ENCODE assay signal across 21 cellular contexts in the genomic region with DNA sequence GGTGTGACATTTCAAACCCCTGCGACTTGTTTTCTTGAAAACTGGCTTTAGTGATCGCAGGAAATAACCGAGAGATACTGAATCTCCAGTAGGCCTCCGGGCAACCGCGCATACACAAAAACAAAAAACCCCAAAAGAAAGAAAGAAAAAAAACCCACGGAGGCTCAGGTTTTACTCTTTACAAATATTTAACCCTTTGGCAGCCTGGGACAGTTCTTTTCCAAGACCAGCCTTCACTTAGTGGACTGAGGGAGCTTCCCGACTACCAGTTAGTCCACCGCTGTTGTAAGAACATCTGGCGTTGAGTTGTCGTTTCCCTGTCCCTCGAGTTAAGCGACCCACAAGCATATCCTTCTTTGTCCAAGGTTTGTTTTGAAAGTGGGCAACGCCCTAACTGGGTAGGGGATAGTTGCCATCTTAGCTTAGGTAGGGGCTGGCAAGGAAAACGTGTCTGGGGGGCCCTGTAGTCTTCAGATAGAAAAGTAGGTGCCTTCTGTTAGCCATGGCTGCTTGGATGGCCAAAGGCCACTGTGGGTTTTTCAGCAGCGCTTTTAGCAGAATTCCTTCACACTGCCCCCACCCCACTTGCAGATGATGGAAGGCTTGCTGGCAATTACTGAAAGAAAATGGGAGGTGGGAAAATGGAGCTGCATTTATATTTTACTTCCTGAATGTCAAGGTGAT. TPM values are rescaled to one million over a fixed set of nuclear protein-coding genes. Genes with fewer than 3 reads are reported as not detected.
A peak's percentile ranks its signal among the peaks of the same experiment; 100 is the strongest.
DNase-seq lines count a peak whose midpoint lies in the region; ATAC-seq, FAIRE-seq and TF ChIP-seq lines count a peak whose summit lies in the region.
"Had no signal": no experiment of that assay in that cellular context is flagged by ENCODE, and none has a peak within 500 bp of the region (broad histone marks: within the 10 kb centered on the region; RNA-seq: fewer than 3 reads in every experiment).

No MANE protein-coding gene starts in this region.

- H3K4me3 Mint-ChIP-seq in neural crest cell, result peak overlapping the region; percentile 35
- H3K4me3 Mint-ChIP-seq: activated CD4-positive, alpha-beta T cell treated with anti-CD3 and anti-CD28 coated beads, Interleukin-2, amount 10 ng/mL, durations not matched to agents 24 days and 14 days had no signal

- no peaks in the 10 kb centered on the region for H4K20me1 ChIP-seq in endothelial cell of umbilical vein (replicated peaks; ENCODE audit: control insufficient read depth, extremely low read depth, insufficient read depth, low read length)

- CTCF ChIA-PET in endothelial cell of umbilical vein (lab: Charles Lee), result interaction anchor here (1.2 kb wide), 1 partner anchor 7 kb away, joined by 4 read pairs; the partner anchor contains the start of gene ISL2

- peaks cover 31% of the 10 kb centered on the region for H3K4me1 Mint-ChIP-seq in neural crest cell

- peaks cover 3% of the 10 kb centered on the region for H3K36me3 ChIP-seq in left ventricle myocardium inferior
- no peaks in the 10 kb centered on the region for H3K36me3 ChIP-seq in right atrium auricular region
- H3K36me3 ChIP-seq in endothelial cell of umbilical vein (ENCODE audit: control insufficient read depth in 2 of 2, extremely low read depth in 1 of 2, insufficient read depth in 2 of 2, low read length in 2 of 2), result no peaks in the 10 kb centered on the region
- peaks cover 3% of the 10 kb centered on the region for H3K36me3 ChIP-seq in MG63
- H3K36me3 ChIP-seq: esophagus squamous epithelium, left lung had no signal

- H3K4me1 ChIP-seq in left ventricle myocardium inferior (peaks cover 64% of the 10 kb centered on the region), right atrium auricular region (peaks cover 0 to 59% of the 10 kb centered on the region in 2 donors), endothelial cell of umbilical vein (ENCODE audit: control insufficient read depth, extremely low read depth, insufficient read depth, low read length) (peaks cover 19% of the 10 kb centered on the region)

- no peaks in the 10 kb centered on the region for H3K9me3 ChIP-seq in left ventricle myocardium inferior (replicated peaks)
- H3K9me3 ChIP-seq in right atrium auricular region, result no peaks in the 10 kb centered on the region
- H3K9me3 ChIP-seq in endothelial cell of umbilical vein (replicated peaks; ENCODE audit: control insufficient read depth, insufficient read depth, low read length), result no peaks in the 10 kb centered on the region
- H3K9me3 ChIP-seq in MG63, result no peaks in the 10 kb centered on the region
- H3K9me3 ChIP-seq: esophagus squamous epithelium, left lung had no signal

- no TSS peak for BruUV-seq in endothelial cell of umbilical vein (replicated peaks; lab: Mats Ljungman, UMichigan)

- H3K27me3 ChIP-seq in left ventricle myocardium inferior (ENCODE audit: low read depth) (peaks cover 100% of the 10 kb centered on the region), right atrium auricular region (peaks cover 66 to 88% of the 10 kb centered on the region in 2 donors), endothelial cell of umbilical vein (ENCODE audit: control insufficient read depth in 2 of 2, insufficient read depth in 2 of 2, low read length in 2 of 2) (peaks cover 85 to 99% of the 10 kb centered on the region in 2 experiments), MG63 (no peaks in the 10 kb centered on the region)

- H3K4me2 ChIP-seq in endothelial cell of umbilical vein (ENCODE audit: insufficient read depth, low read length), result no peak overlapping the region

- dilution Hi-C loops in endothelial cell of umbilical vein (cut with MboI; ENCODE audit: extremely low pct_ligation_motif_present, low sequenced_read_pairs), result no loop called here

- no peaks in the 10 kb centered on the region for H3K79me2 ChIP-seq in endothelial cell of umbilical vein (ENCODE audit: control insufficient read depth, insufficient read depth, low read length)

- H3K4me3 ChIP-seq in left ventricle myocardium inferior (peak overlapping the region; percentile 61), right atrium auricular region (no peak overlapping the region), endothelial cell of umbilical vein (replicated peaks in 1 of 3; ENCODE audit: insufficient read depth in 1 of 3, low read depth in 1 of 3, low read length in 3 of 3) (no peak overlapping the region), MG63 (no peak overlapping the region)

- intact Hi-C loops in left ventricle myocardium inferior (cut with micrococcal nuclease), result no loop called here
- intact Hi-C loops in endothelial cell of umbilical vein (cut with micrococcal nuclease), result loop anchor here (10.0 kb wide), 1 partner anchor 521 kb away; no protein-coding TSS in a partner anchor

- H3K27ac ChIP-seq in left ventricle myocardium inferior (replicated peaks) (no peak overlapping the region), right atrium auricular region (no peak overlapping the region), endothelial cell of umbilical vein (ENCODE audit: insufficient read depth, low read depth, low read length) (no peak overlapping the region)
- H3K27ac ChIP-seq: C4-2B, esophagus squamous epithelium, left lung had no signal

- H3K36me3 Mint-ChIP-seq in neural crest cell (ENCODE audit: low read depth), result peaks cover 10% of the 10 kb centered on the region

- H3K27ac Mint-ChIP-seq in neural crest cell (ENCODE audit: unreplicated experiment), result no peak overlapping the region
- H3K27ac Mint-ChIP-seq: activated CD4-positive, alpha-beta T cell treated with anti-CD3 and anti-CD28 coated beads, Interleukin-2, amount 10 ng/mL, durations not matched to agents 24 days and 14 days had no signal

- TF ChIP-seq CTCF in left ventricle myocardium inferior (IDR thresholded peaks at IDR 0.05; ENCODE audit: borderline replicate concordance) (no peak), right atrium auricular region (IDR thresholded peaks at IDR 0.05) (no peak), endothelial cell of umbilical vein (IDR thresholded peaks at IDR 0.05; ENCODE audit: extremely low read depth in 1 of 2, insufficient read depth in 1 of 2, low read depth in 1 of 2, low read length in 2 of 2) (no peak), neural crest cell (conservative IDR thresholded peaks at IDR 0.05) (no peak)

- POLR2A ChIA-PET in endothelial cell of umbilical vein (lab: Charles Lee), result no interaction called here

- H3K9me3 Mint-ChIP-seq in neural crest cell, result no peaks in the 10 kb centered on the region
- H3K9me3 Mint-ChIP-seq: activated CD4-positive, alpha-beta T cell treated with anti-CD3 and anti-CD28 coated beads, Interleukin-2, amount 10 ng/mL, durations not matched to agents 24 days and 14 days had no signal

- no peak overlapping the region for H2AFZ ChIP-seq in endothelial cell of umbilical vein (ENCODE audit: low read depth, low read length)

- DNase-seq in left ventricle myocardium inferior (no peak), right atrium auricular region (ENCODE audit: low spot score) (no peak), endothelial cell of umbilical vein (ENCODE audit: low read depth, low spot score) (no peak), neural crest cell (ENCODE audit: low read depth, low spot score) (no peak), MG63 (no peak), GM03348 (ENCODE audit: low spot score) (no peak), HTR-8/SVneo (ENCODE audit: insufficient read length, low spot score) (no peak)
- DNase-seq: activated CD8-positive, alpha-beta memory T cell treated with anti-CD3 and anti-CD28 coated beads, Interleukin-2, amount 50 U/mL, for 48 hours; activated gamma-delta T cell; anterior cingulate cortex; central memory CD4-positive, alpha-beta T cell; esophagus squamous epithelium; NCI-H748 treated with DMSO at 0.1 percent for 48 hours; stimulated activated CD4-positive, alpha-beta T cell treated with anti-CD3 and anti-CD28 coated beads, Interleukin-4, amount 100 ng/mL, for 1 hour had no signal

- peaks cover 92% of the 10 kb centered on the region for H3K27me3 Mint-ChIP-seq in neural crest cell (ENCODE audit: low read depth)

- no peak overlapping the region for H3K9ac ChIP-seq in endothelial cell of umbilical vein (replicated peaks; ENCODE audit: extremely low read depth, insufficient read depth, low read length)

- no peaks in the 10 kb centered on the region for H3K9me1 ChIP-seq in endothelial cell of umbilical vein (replicated peaks; ENCODE audit: control insufficient read depth, extremely low read depth, insufficient read depth, low read length)

- TF ChIP-seq POLR2A in endothelial cell of umbilical vein (IDR thresholded peaks at IDR 0.05; ENCODE audit: low read depth, low read length), result no peak

- no peak for ATAC-seq in HG03045 (IDR thresholded peaks at IDR 0.05; ENCODE audit: unreplicated experiment)
- ATAC-seq: left lung, Right ventricle myocardium inferior had no signal

- no peak for FAIRE-seq in endothelial cell of umbilical vein (lab: Jason Lieb, UNC)
- FAIRE-seq in HTR-8/SVneo (lab: Jason Lieb, UNC), result no peak
- FAIRE-seq: small intestine, urothelium cell line had no signal

TF ChIP-seq in endothelial cell of umbilical vein, 7 proteins besides CTCF, POLR2A, EP300 and RAD21 (continues in another document):
- no peak for TF ChIP-seq MYC (IDR thresholded peaks at IDR 0.05; ENCODE audit: low read depth, low read length)

RNA-seq across cellular contexts. Expression of gene ISL2, which starts 6.9 kb away (rescaled TPM):
- total RNA-seq in left ventricle myocardium inferior (not detected), right atrium auricular region (not detected), endothelial cell of umbilical vein (not detected in 2 replicates), neural crest cell (0.25 TPM in 1 of 2 replicates, not detected in the other)
- polyA plus RNA-seq in endothelial cell of umbilical vein, result 0.05 and 0.10 TPM in 2 replicates
- 0.06 TPM in 1 of 2 replicates, not detected in the other for polyA plus RNA-seq in endothelial cell of umbilical vein (2011; cell fraction: cytosol; rRNA removed)
- polyA plus RNA-seq in endothelial cell of umbilical vein (2011; cell fraction: nucleus; rRNA removed), result 0.34 TPM in 1 of 2 replicates, not detected in the other
- polyA plus RNA-seq in endothelial cell of umbilical vein (2012), result not detected in 2 replicates
- polyA minus RNA-seq in endothelial cell of umbilical vein, result 0.11 TPM in 1 of 2 replicates, not detected in the other
- polyA minus RNA-seq in endothelial cell of umbilical vein (2011; cell fraction: cytosol; rRNA and poly(A)+ RNA removed), result 4.2 TPM
- polyA minus RNA-seq in endothelial cell of umbilical vein (2011; cell fraction: nucleus; rRNA and poly(A)+ RNA removed), result not detected in 2 replicates
- total RNA-seq in MG63 (2014; rRNA removed; shearing (Covaris generic); ENCODE audit: low replicate concordance), result 0.27 and 3.6 TPM in 2 replicates
- total RNA-seq: Right ventricle myocardium inferior had no signal

RNA-seq across cellular contexts. Expression of gene ETFA, which starts 32.2 kb away (rescaled TPM):
- total RNA-seq in left ventricle myocardium inferior, result 511 TPM
- total RNA-seq in right atrium auricular region, result 100 to 1,000 TPM; 109 to 186 TPM
- 116 and 123 TPM in 2 replicates for total RNA-seq in endothelial cell of umbilical vein
- 75.8 and 102 TPM in 2 replicates for polyA plus RNA-seq in endothelial cell of umbilical vein
- 137 and 154 TPM in 2 replicates for polyA plus RNA-seq in endothelial cell of umbilical vein (2011; cell fraction: cytosol; rRNA removed)
- 85.8 and 105 TPM in 2 replicates for polyA plus RNA-seq in endothelial cell of umbilical vein (2011; cell fraction: nucleus; rRNA removed)
- polyA plus RNA-seq in endothelial cell of umbilical vein (2012), result 162 and 177 TPM in 2 replicates
- 93.1 and 110 TPM in 2 replicates for polyA minus RNA-seq in endothelial cell of umbilical vein
- 143 TPM for polyA minus RNA-seq in endothelial cell of umbilical vein (2011; cell fraction: cytosol; rRNA and poly(A)+ RNA removed)
- 45.3 and 59.5 TPM in 2 replicates for polyA minus RNA-seq in endothelial cell of umbilical vein (2011; cell fraction: nucleus; rRNA and poly(A)+ RNA removed)
- total RNA-seq in neural crest cell, result 109 and 119 TPM in 2 replicates
- 362 and 427 TPM in 2 replicates for total RNA-seq in MG63 (2014; rRNA removed; shearing (Covaris generic); ENCODE audit: low replicate concordance)
